19 cellular contexts compared by ENCODE assay signal in the genomic region with DNA sequence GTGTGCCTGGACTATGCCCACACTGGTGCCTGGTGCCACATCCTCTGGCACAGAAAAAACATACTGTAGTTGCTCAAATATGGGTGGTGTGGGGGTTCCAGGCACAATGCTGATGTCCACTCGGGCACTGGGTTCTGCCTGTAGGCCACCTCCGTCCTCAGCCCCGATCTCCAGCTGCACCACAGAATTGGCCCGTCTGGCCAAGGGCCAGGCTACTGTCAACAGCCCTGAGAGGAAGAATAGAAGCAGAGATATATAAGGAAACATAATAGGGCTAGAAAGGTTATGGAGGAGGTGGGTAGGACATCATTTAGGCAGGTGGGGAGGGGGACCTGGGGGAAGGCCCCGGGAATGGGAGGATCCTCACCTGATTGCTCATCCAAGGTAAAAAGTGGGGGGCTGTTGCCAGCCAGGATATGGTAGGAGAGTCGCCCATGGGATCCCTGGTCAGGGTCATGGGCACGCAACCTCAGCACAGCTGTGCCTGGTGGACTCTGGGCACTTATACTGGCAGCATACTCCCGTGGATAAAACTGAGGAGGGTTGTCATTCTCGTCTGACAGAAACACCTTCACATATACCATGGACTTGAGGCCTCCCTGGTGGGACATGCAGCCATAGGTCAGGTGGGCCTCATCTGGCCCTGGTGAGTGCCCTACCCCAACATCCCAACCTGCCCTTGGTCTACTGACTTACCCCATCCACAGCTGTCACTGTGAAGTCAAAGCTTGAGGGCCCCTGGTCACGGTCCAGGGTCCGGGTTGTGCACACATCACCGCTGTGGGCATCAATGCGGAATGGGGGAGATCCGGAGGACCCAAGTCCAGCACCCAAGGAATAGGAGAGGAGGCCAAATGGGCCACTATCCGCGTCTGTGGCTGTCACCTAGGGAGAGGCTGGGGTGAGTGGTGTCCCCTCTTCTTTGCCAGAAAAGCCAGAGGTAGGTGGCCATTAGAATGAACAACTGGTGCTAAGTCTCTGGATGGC.
"Had no signal": no experiment of that assay in that cellular context is flagged by ENCODE, and none has a peak within 500 bp of the region (broad histone marks: within the 10 kb centered on the region; RNA-seq: fewer than 3 reads in every experiment).

No MANE protein-coding gene starts in this region.

- H3K27me3 ChIP-seq: neutrophil, upper lobe of right lung had no signal

- H3K9me3 ChIP-seq: neutrophil, suprapubic skin, upper lobe of right lung had no signal

- H3K4me3 Mint-ChIP-seq: activated CD4-positive, alpha-beta memory T cell treated with anti-CD3 and anti-CD28 coated beads for 36 hours; activated CD4-positive, alpha-beta T cell treated with anti-CD3 and anti-CD28 coated beads for 36 hours; activated CD8-positive, alpha-beta memory T cell treated with anti-CD3 and anti-CD28 coated beads, Interleukin-2, amount 10 ng/mL, durations not matched to agents 7 days and 5 days; central memory CD8-positive, alpha-beta T cell had no signal

- H3K4me3 ChIP-seq: coronary artery, suprapubic skin, upper lobe of right lung had no signal

- H3K27ac ChIP-seq: suprapubic skin, upper lobe of right lung, VCaP had no signal

- DNase-seq: activated CD4-positive, alpha-beta memory T cell treated with anti-CD3 and anti-CD28 coated beads for 36 hours; activated CD4-positive, alpha-beta T cell treated with anti-CD3 and anti-CD28 coated beads for 36 hours; activated CD8-positive, alpha-beta memory T cell treated with anti-CD3 and anti-CD28 coated beads, Interleukin-2, amount 10 ng/mL, durations not matched to agents 7 days and 5 days; activated T-cell treated with anti-CD3 and anti-CD28 coated beads, Interleukin-2, amount 50 U/mL, for 1 hour; effector CD4-positive, alpha-beta T cell; foreskin melanocyte; left cardiac atrium; stimulated activated CD4-positive, alpha-beta T cell treated with anti-CD3 and anti-CD28 coated beads, Interleukin-15, amount 100 ng/mL, for 24 hours; stimulated activated CD4-positive, alpha-beta T cell treated with anti-CD3 and anti-CD28 coated beads, Interleukin-4, amount 100 ng/mL, for 24 hours; stimulated activated naive CD4-positive, alpha-beta T cell treated with Interleukin-2 at 50 U/mL for 16 hours; upper lobe of right lung had no signal

- H3K27me3 Mint-ChIP-seq: activated CD4-positive, alpha-beta memory T cell treated with anti-CD3 and anti-CD28 coated beads for 36 hours; activated CD4-positive, alpha-beta T cell treated with anti-CD3 and anti-CD28 coated beads for 36 hours; activated CD8-positive, alpha-beta memory T cell treated with anti-CD3 and anti-CD28 coated beads, Interleukin-2, amount 10 ng/mL, durations not matched to agents 7 days and 5 days; central memory CD8-positive, alpha-beta T cell had no signal

- H3K9me3 Mint-ChIP-seq: activated CD4-positive, alpha-beta memory T cell treated with anti-CD3 and anti-CD28 coated beads for 36 hours; activated naive CD4-positive, alpha-beta T cell treated with anti-CD3 and anti-CD28 coated beads, Interleukin-2, amount 50 U/mL, for 72 hours; activated T-helper 2 cell treated with anti-CD3 and anti-CD28 coated beads, Interferon-gamma antibody, Interleukin-2, Interleukin-4, amounts not matched to agents 10 μg/mL and 5 μg/mL and 100 μg/mL, durations not matched to agents 14 hours and 24 hours and 36 hours; central memory CD8-positive, alpha-beta T cell had no signal

- H3K27ac Mint-ChIP-seq: activated CD4-positive, alpha-beta memory T cell treated with anti-CD3 and anti-CD28 coated beads for 36 hours; activated CD4-positive, alpha-beta T cell treated with anti-CD3 and anti-CD28 coated beads for 36 hours; activated CD8-positive, alpha-beta memory T cell treated with anti-CD3 and anti-CD28 coated beads, Interleukin-2, amount 10 ng/mL, durations not matched to agents 7 days and 5 days; activated naive CD4-positive, alpha-beta T cell treated with anti-CD3 and anti-CD28 coated beads, Interleukin-2, amount 50 U/mL, for 72 hours; activated T-helper 2 cell treated with anti-CD3 and anti-CD28 coated beads, Interferon-gamma antibody, Interleukin-2, Interleukin-4, amounts not matched to agents 10 μg/mL and 5 μg/mL and 100 μg/mL, durations not matched to agents 14 hours and 24 hours and 36 hours had no signal

- ATAC-seq: activated CD4-positive, alpha-beta T cell treated with anti-CD3 and anti-CD28 coated beads for 36 hours; activated CD8-positive, alpha-beta memory T cell treated with anti-CD3 and anti-CD28 coated beads, Interleukin-2, amount 10 ng/mL, durations not matched to agents 7 days and 5 days; activated naive CD4-positive, alpha-beta T cell treated with anti-CD3 and anti-CD28 coated beads, Interleukin-2, amount 50 U/mL, for 72 hours; SK-N-SH treated with all-trans-retinoic acid at 6 μM for 48 hours; upper lobe of right lung had no signal

- H3K4me1 Mint-ChIP-seq: activated CD4-positive, alpha-beta T cell treated with anti-CD3 and anti-CD28 coated beads for 36 hours; central memory CD8-positive, alpha-beta T cell had no signal

- H3K36me3 ChIP-seq: neutrophil had no signal

- H3K36me3 Mint-ChIP-seq: activated CD8-positive, alpha-beta memory T cell treated with anti-CD3 and anti-CD28 coated beads, Interleukin-2, amount 10 ng/mL, durations not matched to agents 7 days and 5 days; activated naive CD4-positive, alpha-beta T cell treated with anti-CD3 and anti-CD28 coated beads, Interleukin-2, amount 50 U/mL, for 72 hours had no signal
